Comparison of ENCODE assay signal across 8 cellular contexts in genomic region chr6:95577317-95578105, GRCh38. TPM values are rescaled to one million over a fixed set of nuclear protein-coding genes. Genes with fewer than 3 reads are reported as not detected.
DNase-seq lines count a peak whose midpoint lies in the region; ATAC-seq and TF ChIP-seq lines count a peak whose summit lies in the region.

Gene MANEA (plus strand): TSS chr6:95577535. CDS start chr6:95586440, 8,905 bp downstream.

- H2BK120ac ChIP-seq in trophoblast cell (ENCODE audit: insufficient read depth, low read length, poor library complexity), result peak within 1 kb of the TSS; percentile 72

- peak within 1 kb of the TSS; percentile 73 for H2BK5ac ChIP-seq in trophoblast cell (ENCODE audit: low read depth, low read length, poor library complexity)

- H4K12ac ChIP-seq in trophoblast cell (ENCODE audit: low read depth, low read length), result peak within 1 kb of the TSS; percentile 66

- peak in 1 of 2 donors; percentile 57 for TF ChIP-seq EP300 in tibial nerve (IDR thresholded peaks at IDR 0.05)

- H3K36me3 ChIP-seq in cardiac muscle cell (no peaks in the 10 kb centered on the region), trophoblast cell (ENCODE audit: control insufficient read depth in 1 of 2, insufficient read depth in 2 of 2, low read length in 2 of 2) (no peaks in the 10 kb centered on the region), tibial nerve (no peaks in the 10 kb centered on the region)

- no CpG with 5 or more reads among the region's 70 CpGs for WGBS in trophoblast cell (ENCODE audit: extremely low coverage, insufficient coverage, insufficient read length)
- WGBS in tibial nerve, 2 donors, result 1% methylated on average over 57 to 61 of the region's 70 CpGs

- H3K9me3 ChIP-seq in cardiac muscle cell (ENCODE audit: low read depth) (no peaks in the 10 kb centered on the region), trophoblast cell (ENCODE audit: insufficient read depth, low read depth, low read length) (no peaks in the 10 kb centered on the region), tibial nerve (no peaks in the 10 kb centered on the region)

- H4K8ac ChIP-seq in trophoblast cell (ENCODE audit: low read depth, low read length), result peak within 1 kb of the TSS; percentile 89

- DNase-seq in NCI-H128 (lab: John Stamatoyannopoulos, UW; ENCODE audit: unreplicated experiment), result peak; percentile 53
- peak; percentile 47 to 85 for DNase-seq in SW 1271 (lab: John Stamatoyannopoulos, UW)
- peak; percentile 44 for DNase-seq in activated naive CD8-positive, alpha-beta T cell treated with anti-CD3 and anti-CD28 coated beads, Interleukin-2, amount 50 U/mL, for 16 hours (ENCODE audit: low read depth, low spot score)
- DNase-seq in cardiac muscle cell (ENCODE audit: low read depth in 1 of 2, low spot score in 1 of 2), result peak; percentile 90 to 92
- DNase-seq in trophoblast cell, result peak; percentile 75 to 84
- DNase-seq in tibial nerve (ENCODE audit: low spot score in 2 of 2), result peak; percentile 62 to 68

- peak within 1 kb of the TSS; percentile 68 for H3K9ac ChIP-seq in trophoblast cell (ENCODE audit: low read length)

- peak within 1 kb of the TSS; percentile 77 for H2AFZ ChIP-seq in trophoblast cell (ENCODE audit: insufficient read depth, low read length, poor library complexity)

- H3K27me3 ChIP-seq in cardiac muscle cell (no peaks in the 10 kb centered on the region), trophoblast cell (ENCODE audit: insufficient read depth, low read length) (no peaks in the 10 kb centered on the region), tibial nerve (no peaks in the 10 kb centered on the region)

- H2AK5ac ChIP-seq in trophoblast cell (ENCODE audit: low read length), result no peak within 1 kb of the TSS

- peak within 1 kb of the TSS; percentile 11 for H3K4ac ChIP-seq in trophoblast cell (ENCODE audit: low read depth, low read length)

- H3K18ac ChIP-seq in trophoblast cell (ENCODE audit: low read length), result peak within 1 kb of the TSS; percentile 6

- H4K91ac ChIP-seq in trophoblast cell (ENCODE audit: low read depth, low read length), result peak within 1 kb of the TSS; percentile 60

- TF ChIP-seq CTCF in GM12875 (IDR thresholded peaks at IDR 0.05; ENCODE audit: borderline replicate concordance, insufficient read depth, low read depth, low read length) (no peak), cardiac muscle cell (IDR thresholded peaks at IDR 0.05; ENCODE audit: low read depth, low read length) (no peak), tibial nerve (IDR thresholded peaks at IDR 0.05) (peak in 3 of 5 experiments; percentile 6 to 33 (median 13))

- H2BK12ac ChIP-seq in trophoblast cell (ENCODE audit: low read length), result no peak within 1 kb of the TSS

- H3K14ac ChIP-seq in trophoblast cell (ENCODE audit: low read length), result peak within 1 kb of the TSS; percentile 58

- peak within 1 kb of the TSS; percentile 91 for H3K4me2 ChIP-seq in trophoblast cell (ENCODE audit: low read length)

- peak within 1 kb of the TSS; percentile 43 for H3K23ac ChIP-seq in trophoblast cell (ENCODE audit: low read length)

- peaks cover 18% of the 10 kb centered on the region for H3K4me1 ChIP-seq in cardiac muscle cell (ENCODE audit: low read depth)
- H3K4me1 ChIP-seq in trophoblast cell (ENCODE audit: control insufficient read depth in 1 of 2, insufficient read depth in 2 of 2, low read length in 2 of 2), result no peaks in the 10 kb centered on the region
- peaks cover 0 to 47% (median 18%) of the 10 kb centered on the region in 4 donors for H3K4me1 ChIP-seq in tibial nerve

- H3K4me3 ChIP-seq in GM12875 (ENCODE audit: low read depth, low read length) (peak within 1 kb of the TSS; percentile 72), cardiac muscle cell (peak within 1 kb of the TSS; percentile 66), trophoblast cell (ENCODE audit: low read depth, low read length) (peak within 1 kb of the TSS; percentile 76), tibial nerve (peak within 1 kb of the TSS; percentile 55 to 97 (median 69))

- H3K27ac ChIP-seq in cardiac muscle cell, result peak within 1 kb of the TSS; percentile 96
- H3K27ac ChIP-seq in trophoblast cell (ENCODE audit: low read depth, low read length), result peak within 1 kb of the TSS; percentile 91
- peak within 1 kb of the TSS; percentile 93 to 95 (median 94) for H3K27ac ChIP-seq in tibial nerve

- H3K79me2 ChIP-seq in trophoblast cell (ENCODE audit: control insufficient read depth, insufficient read depth, low read length, poor library complexity), result peaks cover 3% of the 10 kb centered on the region

- peak; percentile 35 to 50 for TF ChIP-seq POLR2A in tibial nerve (IDR thresholded peaks at IDR 0.05)

- peak; percentile 88 for ATAC-seq in HG02759 (IDR thresholded peaks at IDR 0.05; ENCODE audit: unreplicated experiment)

- peaks cover 4% of the 10 kb centered on the region for H3K79me1 ChIP-seq in trophoblast cell (ENCODE audit: low read length)

RNA-seq across cellular contexts. Expression of gene MANEA, which starts in this region (rescaled TPM):
- total RNA-seq in cardiac muscle cell (3.9 and 7.3 TPM in 2 replicates), tibial nerve (10 to 100 TPM in 2 of 4 donors, 1 to 10 TPM in 2; 7.5 to 11.4 (median 9.9) TPM)
- polyA plus RNA-seq in cardiac muscle cell, result 8.8 and 12.6 TPM in 2 replicates
- polyA plus RNA-seq in trophoblast cell (2013), result 8.5 and 9.1 TPM in 2 replicates

Comparison
In these comparisons a context has a peak if more than half of its experiments do, and no peak if none do; other contexts are left out.
1. Peak in every context shown above with its lines: DNase-seq, ATAC-seq, H3K4me3 ChIP-seq and H3K27ac ChIP-seq.
2. CTCF ChIP-seq: peak in tibial nerve (3 of 5); none in GM12875 (single experiment) and cardiac muscle cell (single experiment).